Comparison of ENCODE assay signal across 14 cellular contexts in genomic region chrX:57900961-57901360, GRCh38. TPM values are rescaled to one million over a fixed set of nuclear protein-coding genes. Genes with fewer than 3 reads are reported as not detected.
A peak's percentile ranks its signal among the peaks of the same experiment; 100 is the strongest.
DNase-seq lines count a peak whose midpoint lies in the region; ATAC-seq, FAIRE-seq and TF ChIP-seq lines count a peak whose summit lies in the region.
"Had no signal": no experiment of that assay in that cellular context is flagged by ENCODE, and none has a peak within 500 bp of the region (broad histone marks: within the 10 kb centered on the region; RNA-seq: fewer than 3 reads in every experiment).

No MANE protein-coding gene starts in this region.

- H3K36me3 ChIP-seq in liver (ENCODE audit: control insufficient read depth in 4 of 4, insufficient read depth in 3 of 4, low read depth in 1 of 4, low read length in 3 of 4) (no peaks in the 10 kb centered on the region), HepG2 (replicated peaks in 1 of 2; ENCODE audit: control insufficient read depth in 1 of 2, insufficient read depth in 2 of 2, low read length in 2 of 2) (no peaks in the 10 kb centered on the region), body of pancreas (replicated peaks in 1 of 2; ENCODE audit: insufficient read depth in 1 of 2, low read depth in 2 of 2) (no peaks in the 10 kb centered on the region), PC-9 (ENCODE audit: low read depth) (no peaks in the 10 kb centered on the region)
- H3K36me3 ChIP-seq: tibial nerve had no signal

- no peaks in the 10 kb centered on the region for H3K27me3 ChIP-seq in liver (ENCODE audit: control insufficient read depth in 4 of 4, insufficient read depth in 4 of 4, low read length in 3 of 4)
- no peaks in the 10 kb centered on the region for H3K27me3 ChIP-seq in HepG2 (ENCODE audit: control insufficient read depth in 1 of 2, insufficient read depth in 2 of 2, low read length in 2 of 2)
- H3K27me3 ChIP-seq in body of pancreas, result no peaks in the 10 kb centered on the region
- H3K27me3 ChIP-seq in PC-9 (ENCODE audit: insufficient read depth, low read depth), result no peaks in the 10 kb centered on the region
- H3K27me3 ChIP-seq: tibial nerve had no signal

- H4K20me1 ChIP-seq in HepG2 (ENCODE audit: insufficient read depth, low read length) (no peaks in the 10 kb centered on the region), PC-9 (ENCODE audit: insufficient read depth) (no peaks in the 10 kb centered on the region)

- TF ChIP-seq CTCF in liver (IDR thresholded peaks at IDR 0.05; ENCODE audit: low read depth, low read length, missing input control) (no peak), HepG2 (CRISPR knock-in tag; IDR thresholded peaks at IDR 0.05) (no peak), body of pancreas (IDR thresholded peaks at IDR 0.05) (no peak), PC-9 (conservative IDR thresholded peaks at IDR 0.05) (no peak)

- DNase-seq in HepG2 (ENCODE audit: low spot score), result no peak
- DNase-seq in fibroblast of gingiva (ENCODE audit: low read depth), result peak; percentile 65
- peak; percentile 88 to 93 for DNase-seq in lung microvascular endothelial cell (ENCODE audit: low read depth in 2 of 2)
- no peak for DNase-seq in activated naive CD8-positive, alpha-beta T cell treated with anti-CD3 and anti-CD28 coated beads, Interleukin-2, amount 50 U/mL, for 24 hours
- DNase-seq in body of pancreas, result no peak
- DNase-seq in NCI-H2107 treated with DMSO at 0.1 percent for 48 hours (lab: John Stamatoyannopoulos, UW; ENCODE audit: unreplicated experiment), result no peak
- no peak for DNase-seq in PC-9
- DNase-seq: DMS79; effector memory CD8-positive, alpha-beta T cell; naive B cell; NCI-H1092; SHP77 had no signal

- peaks cover 11% of the 10 kb centered on the region for H3K9me3 Mint-ChIP-seq in activated naive CD8-positive, alpha-beta T cell treated with anti-CD3 and anti-CD28 coated beads, Interleukin-2, amount 50 U/mL, for 24 hours
- H3K9me3 Mint-ChIP-seq: effector memory CD8-positive, alpha-beta T cell had no signal

- no peak for TF ChIP-seq POLR2A in HepG2 (IDR thresholded peaks at IDR 0.05; ENCODE audit: insufficient read depth in 1 of 2, low read depth in 2 of 2, low read length in 2 of 2)
- no peak for TF ChIP-seq POLR2A in body of pancreas (IDR thresholded peaks at IDR 0.05)

- TF ChIP-seq RAD21 in liver (IDR thresholded peaks at IDR 0.05) (no peak), HepG2 (CRISPR knock-in tag; IDR thresholded peaks at IDR 0.05) (no peak)

- POLR2A ChIA-PET in HepG2 (lab: Yijun Ruan, JAX) (no interaction called here), PC-9 (lab: Charles Lee; ENCODE audit: unreplicated experiment) (no interaction called here)

- H2AFZ ChIP-seq in HepG2 (ENCODE audit: low read length) (no peak overlapping the region), PC-9 (no peak overlapping the region)

- TF ChIP-seq EP300 in HepG2 (IDR thresholded peaks at IDR 0.05; ENCODE audit: low read depth in 2 of 2, low read length in 2 of 2), result no peak
- no peak for TF ChIP-seq EP300 in HepG2 (CRISPR knock-in tag; IDR thresholded peaks at IDR 0.05; ENCODE audit: borderline replicate concordance)

- H3K27me3 Mint-ChIP-seq in activated naive CD8-positive, alpha-beta T cell treated with anti-CD3 and anti-CD28 coated beads, Interleukin-2, amount 50 U/mL, for 24 hours, result no peaks in the 10 kb centered on the region
- H3K27me3 Mint-ChIP-seq: effector memory CD8-positive, alpha-beta T cell; naive B cell had no signal

- intact Hi-C loops in HepG2 (cut with micrococcal nuclease; ENCODE audit: unreplicated experiment) (no loop called here), body of pancreas (cut with DNase I) (no loop called here), PC-9 (cut with micrococcal nuclease; ENCODE audit: unreplicated experiment) (no loop called here)

- ATAC-seq in HepG2, result no peak
- ATAC-seq in activated naive CD8-positive, alpha-beta T cell treated with anti-CD3 and anti-CD28 coated beads, Interleukin-2, amount 50 U/mL, for 24 hours, result no peak
- ATAC-seq in body of pancreas, result no peak
- ATAC-seq: effector memory CD8-positive, alpha-beta T cell had no signal

- FAIRE-seq in HepG2 (lab: Jason Lieb, UNC), result no peak

- H3K9me3 ChIP-seq in liver (ENCODE audit: control insufficient read depth in 4 of 4, low read length in 3 of 4) (no peaks in the 10 kb centered on the region), HepG2 (ENCODE audit: low read length) (no peaks in the 10 kb centered on the region), body of pancreas (no peaks in the 10 kb centered on the region), PC-9 (ENCODE audit: insufficient read depth, low read depth) (no peaks in the 10 kb centered on the region)
- H3K9me3 ChIP-seq: tibial nerve had no signal

- in situ Hi-C loops in HepG2 (cut with HindIII; ENCODE audit: extremely low pct_ligation_motif_present, low pct_unique_long_range_greater_than_20kb), result loop anchor here (25.0 kb wide), 2 partner anchors 89 to 314 kb away; partner anchors contain the start of gene ZXDB

- peaks cover 0 to 7% (median 0%) of the 10 kb centered on the region in 4 donors for H3K4me1 ChIP-seq in liver (ENCODE audit: control insufficient read depth in 4 of 4, insufficient read depth in 4 of 4, low read length in 3 of 4)
- no peaks in the 10 kb centered on the region for H3K4me1 ChIP-seq in HepG2 (ENCODE audit: insufficient read depth, low read length)
- peaks cover 8% of the 10 kb centered on the region for H3K4me1 ChIP-seq in body of pancreas
- H3K4me1 ChIP-seq in PC-9 (replicated peaks; ENCODE audit: insufficient read depth), result no peaks in the 10 kb centered on the region

- H3K9ac ChIP-seq in liver (ENCODE audit: low read depth in 1 of 2, low read length in 2 of 2) (no peak overlapping the region), HepG2 (ENCODE audit: insufficient read depth, low read depth, low read length) (no peak overlapping the region)

- 50% methylated on average over 4 of the region's 4 CpGs for WGBS in liver
- 0% methylated on average over 4 of the region's 4 CpGs for WGBS in HepG2 (ENCODE audit: low lambda C conversion rate)
- 31 to 36% methylated on average over 4 of the region's 4 CpGs for WGBS in body of pancreas, 2 donors

- H3K79me2 ChIP-seq in HepG2 (ENCODE audit: insufficient read depth, low read length) (no peaks in the 10 kb centered on the region), PC-9 (ENCODE audit: low read depth) (no peaks in the 10 kb centered on the region)

- H3K27ac ChIP-seq in liver (ENCODE audit: low read depth in 1 of 2, low read length in 2 of 2) (no peak overlapping the region), HepG2 (ENCODE audit: extremely low read length, insufficient read depth, low read length) (no peak overlapping the region), body of pancreas (peak overlapping the region in 1 of 4 donors; percentile 14), PC-9 (no peak overlapping the region)

- H3F3A ChIP-seq in PC-9 (ENCODE audit: insufficient read depth, low read depth), result no peaks in the 10 kb centered on the region

- BruUV-seq in HepG2 (replicated peaks; lab: Mats Ljungman, UMichigan) (no TSS peak), PC-9 (replicated peaks; lab: Mats Ljungman, UMichigan) (no TSS peak)

- CTCF ChIA-PET in HepG2 (lab: Yijun Ruan, JAX; ENCODE audit: low intra/inter-chr PET ratio, low total read pairs), result no interaction called here
- CTCF ChIA-PET in PC-9 (lab: Charles Lee), result no interaction called here

- no peak overlapping the region for H3K27ac Mint-ChIP-seq in activated naive CD8-positive, alpha-beta T cell treated with anti-CD3 and anti-CD28 coated beads, Interleukin-2, amount 50 U/mL, for 24 hours
- H3K27ac Mint-ChIP-seq: effector memory CD8-positive, alpha-beta T cell; naive B cell had no signal

- H3K36me3 Mint-ChIP-seq in activated naive CD8-positive, alpha-beta T cell treated with anti-CD3 and anti-CD28 coated beads, Interleukin-2, amount 50 U/mL, for 24 hours (ENCODE audit: low read depth), result peaks cover 4% of the 10 kb centered on the region
- H3K36me3 Mint-ChIP-seq: naive B cell had no signal

- no peak overlapping the region for H3K4me3 Mint-ChIP-seq in activated naive CD8-positive, alpha-beta T cell treated with anti-CD3 and anti-CD28 coated beads, Interleukin-2, amount 50 U/mL, for 24 hours
- H3K4me3 Mint-ChIP-seq: effector memory CD8-positive, alpha-beta T cell; naive B cell had no signal

- H3K4me2 ChIP-seq in HepG2 (ENCODE audit: low read depth, low read length) (no peak overlapping the region), PC-9 (no peak overlapping the region)

- H3K4me3 ChIP-seq in liver (ENCODE audit: low read depth in 1 of 3, low read length in 3 of 3) (no peak overlapping the region), HepG2 (replicated peaks in 1 of 3; ENCODE audit: insufficient read depth in 1 of 3, low read depth in 2 of 3, low read length in 3 of 3) (no peak overlapping the region), body of pancreas (no peak overlapping the region), PC-9 (no peak overlapping the region)
- H3K4me3 ChIP-seq: tibial nerve had no signal

- H3K4me1 Mint-ChIP-seq in activated naive CD8-positive, alpha-beta T cell treated with anti-CD3 and anti-CD28 coated beads, Interleukin-2, amount 50 U/mL, for 24 hours, result peaks cover 14% of the 10 kb centered on the region

- no peaks in the 10 kb centered on the region for H3K9me2 ChIP-seq in PC-9 (ENCODE audit: insufficient read depth)

RNA-seq across cellular contexts. Expression of gene ZXDA, which starts 9.3 kb away (rescaled TPM):
- total RNA-seq in liver (1 to 10 TPM; 1.9 to 3.3 TPM), HepG2 (2016; rRNA removed; fragmentation: Illumina TruSeq; extraction: Trizol) (not detected in 2 replicates), lung microvascular endothelial cell (6.1 and 11.1 TPM in 2 replicates), body of pancreas (1 to 10 TPM; 7.0 to 7.6 TPM), PC-9 (2021) (2.4 and 3.4 TPM in 2 replicates)
- polyA plus RNA-seq in liver (under 1 TPM; 0.31 to 0.85 TPM), HepG2 (2011; rRNA removed) (not detected in 2 replicates)
- not detected in 2 replicates for total RNA-seq in HepG2 (2016; cell fraction: cytosol; rRNA removed; fragmentation: Illumina TruSeq; extraction: Trizol; ENCODE audit: low read depth)
- not detected in 2 replicates for total RNA-seq in HepG2 (2016; cell fraction: insoluble cytoplasmic fraction; rRNA removed; fragmentation: Illumina TruSeq; extraction: Trizol)
- total RNA-seq in HepG2 (2016; cell fraction: membrane; rRNA removed; fragmentation: Illumina TruSeq; extraction: Trizol), result not detected in 2 replicates
- total RNA-seq in HepG2 (2016; cell fraction: nucleus; rRNA removed; fragmentation: Illumina TruSeq; extraction: Trizol), result not detected in 2 replicates
- 0.01 TPM in 1 of 2 replicates, not detected in the other for polyA plus RNA-seq in HepG2 (2011; cell fraction: cytosol; rRNA removed)
- polyA plus RNA-seq in HepG2 (2011; cell fraction: nucleus; rRNA removed), result not detected in 2 replicates
- polyA plus RNA-seq in HepG2 (2012), result not detected in 2 replicates
- not detected in 2 replicates for polyA plus RNA-seq in HepG2 (2016; cell fraction: cytosol; fragmentation: Illumina TruSeq; extraction: Trizol; ENCODE audit: low read depth)
- not detected in 2 replicates for polyA plus RNA-seq in HepG2 (2016; cell fraction: insoluble cytoplasmic fraction; fragmentation: Illumina TruSeq; extraction: Trizol; ENCODE audit: low read depth)
- polyA plus RNA-seq in HepG2 (2016; cell fraction: membrane; fragmentation: Illumina TruSeq; extraction: Trizol; ENCODE audit: low read depth), result not detected in 2 replicates
- polyA plus RNA-seq in HepG2 (2016; cell fraction: nucleus; fragmentation: Illumina TruSeq; extraction: Trizol; ENCODE audit: insufficient read depth, low read depth), result not detected in 2 replicates
- 7.9 TPM in 1 of 2 replicates, not detected in the other for polyA minus RNA-seq in HepG2 (2011; rRNA and poly(A)+ RNA removed; ENCODE audit: low replicate concordance)
- polyA minus RNA-seq in HepG2 (2011; cell fraction: cytosol; rRNA and poly(A)+ RNA removed), result not detected in 2 replicates
- polyA minus RNA-seq in HepG2 (2011; cell fraction: nucleus; rRNA and poly(A)+ RNA removed), result not detected in 2 replicates

Comparison
In these comparisons a context has a peak if more than half of its experiments do, and no peak if none do; other contexts are left out.
1. DNase-seq: peak in fibroblast of gingiva (single experiment) and lung microvascular endothelial cell (2 of 2); none in HepG2 (single experiment), activated naive CD8-positive, alpha-beta T cell treated with anti-CD3 and anti-CD28 coated beads, Interleukin-2, amount 50 U/mL, for 24 hours (single experiment), body of pancreas (0 of 4), NCI-H2107 treated with DMSO at 0.1 percent for 48 hours (single experiment) and PC-9 (0 of 2).